In the genomic region with DNA sequence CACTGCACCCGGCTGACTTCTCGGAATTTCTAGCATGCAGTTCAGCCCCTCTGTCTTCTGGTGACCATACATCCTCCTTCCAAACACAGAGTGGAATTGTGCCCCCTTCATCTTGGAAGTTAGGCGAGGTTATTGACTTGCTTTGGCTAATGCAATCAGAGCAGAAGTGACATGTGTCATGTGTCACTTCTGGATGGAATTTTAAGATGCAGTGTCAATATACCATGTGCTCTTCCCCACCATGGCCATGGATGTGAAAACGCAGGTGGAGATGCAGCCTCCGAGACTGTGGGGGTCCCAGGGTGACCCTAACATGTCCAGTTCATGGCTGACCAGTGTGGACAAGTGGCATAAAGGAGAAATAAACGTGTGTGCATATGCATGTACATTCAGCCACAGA, we compare ENCODE assay signal across 28 cellular contexts.
"Had no signal": no experiment of that assay in that cellular context is flagged by ENCODE, and none has a peak within 500 bp of the region (broad histone marks: within the 10 kb centered on the region; RNA-seq: fewer than 3 reads in every experiment).

No MANE protein-coding gene starts in this region.

- H3K4me1 ChIP-seq: esophagus muscularis mucosa, esophagus squamous epithelium, foreskin keratinocyte, gastrocnemius medialis, gastroesophageal sphincter, heart left ventricle, heart right ventricle had no signal

- FAIRE-seq: colon, endometrium, endothelial cell of umbilical vein, frontal cortex had no signal

- DNase-seq: colonic mucosa; cortex of kidney; dermis blood vessel endothelial cell; dorsolateral prefrontal cortex; effector CD4-positive, alpha-beta T cell; effector CD8-positive, alpha-beta T cell; effector memory CD4-positive, alpha-beta T cell; effector memory CD8-positive, alpha-beta T cell; endodermal cell; erythroblast; esophagus squamous epithelium; foreskin fibroblast; foreskin keratinocyte; foreskin melanocyte; gastrocnemius medialis; glutamatergic neuron; head of caudate nucleus; heart left ventricle; heart right ventricle had no signal

- H3K9me3 ChIP-seq: colonic mucosa, esophagus muscularis mucosa, esophagus squamous epithelium, gastrocnemius medialis, gastroesophageal sphincter, heart left ventricle, heart right ventricle had no signal

- ATAC-seq: effector memory CD8-positive, alpha-beta T cell; esophagus mucosa; foreskin keratinocyte; gastrocnemius medialis; gastroesophageal sphincter; heart left ventricle; heart right ventricle had no signal

- H3K4me3 ChIP-seq: colonic mucosa, coronary artery, dorsolateral prefrontal cortex, esophagus muscularis mucosa, esophagus squamous epithelium, gastrocnemius medialis, gastroesophageal sphincter, heart left ventricle, heart right ventricle had no signal

- H3K27me3 ChIP-seq: colonic mucosa, dorsolateral prefrontal cortex, foreskin keratinocyte, gastrocnemius medialis had no signal

- H3K36me3 ChIP-seq: colonic mucosa, esophagus muscularis mucosa, esophagus squamous epithelium, gastrocnemius medialis, gastroesophageal sphincter, heart left ventricle, heart right ventricle had no signal

- H3K27ac ChIP-seq: colonic mucosa, coronary artery, dorsolateral prefrontal cortex, epithelial cell of prostate, esophagus muscularis mucosa, esophagus squamous epithelium, foreskin keratinocyte, gastrocnemius medialis, gastroesophageal sphincter, heart left ventricle, heart right ventricle had no signal
